In genomic region chr5:150780816-150781221, GRCh38 we compare ENCODE assay signal across 9 cellular contexts. TPM values are rescaled to one million over a fixed set of nuclear protein-coding genes. Genes with fewer than 3 reads are reported as not detected.
DNase-seq lines count a peak whose midpoint lies in the region; ATAC-seq and TF ChIP-seq lines count a peak whose summit lies in the region.
"Had no signal": no experiment of that assay in that cellular context is flagged by ENCODE, and none has a peak within 500 bp of the region (broad histone marks: within the 10 kb centered on the region; RNA-seq: fewer than 3 reads in every experiment).

No MANE protein-coding gene starts in this region.

- peak overlapping the region; percentile 89 for H3K27ac Mint-ChIP-seq in activated CD4-positive, alpha-beta memory T cell treated with anti-CD3 and anti-CD28 coated beads for 36 hours

- H3K36me3 ChIP-seq in SK-N-SH (replicated peaks in 1 of 2; ENCODE audit: control insufficient read depth in 1 of 2, insufficient read depth in 2 of 2, low read length in 1 of 2) (peaks cover 0 to 5% of the 10 kb centered on the region in 2 experiments), gastroesophageal sphincter (no peaks in the 10 kb centered on the region)

- H3K9me3 ChIP-seq in SK-N-SH (no peaks in the 10 kb centered on the region), gastroesophageal sphincter (no peaks in the 10 kb centered on the region)

- no peak for TF ChIP-seq POLR2A in gastroesophageal sphincter (IDR thresholded peaks at IDR 0.05)

- no peak for DNase-seq in SK-N-SH
- peak; percentile 42 for DNase-seq in activated CD4-positive, alpha-beta memory T cell treated with anti-CD3 and anti-CD28 coated beads for 36 hours
- DNase-seq in stromal cell of bone marrow (ENCODE audit: low read depth): peak; percentile 77
- no peak for DNase-seq in HK-2 (ENCODE audit: unreplicated experiment)
- DNase-seq in globus pallidus (ENCODE audit: low spot score): no peak
- DNase-seq: NK-92 treated with Interleukin-12 subunit alpha and Interleukin-12 subunit beta, amount 100 ng/mL, for 24 hours had no signal

- ATAC-seq in SK-N-SH treated with all-trans-retinoic acid at 6 μM for 48 hours (no peak), gastroesophageal sphincter (no peak), GM19455 (IDR thresholded peaks at IDR 0.05; ENCODE audit: unreplicated experiment) (no peak)

- peaks cover 4% of the 10 kb centered on the region for H3K9me3 Mint-ChIP-seq in activated CD4-positive, alpha-beta memory T cell treated with anti-CD3 and anti-CD28 coated beads for 36 hours

- peak overlapping the region in 1 of 2 experiments; percentile 85; a peak in 2 of 4 replicates for H3K4me3 ChIP-seq in SK-N-SH (ENCODE audit: low read depth in 2 of 2, low read length in 1 of 2)
- peak overlapping the region in 1 of 2 donors; percentile 75 for H3K4me3 ChIP-seq in gastroesophageal sphincter

- peak overlapping the region; percentile 41 for H3K9ac ChIP-seq in SK-N-SH

- peaks cover 65% of the 10 kb centered on the region for H3K79me2 ChIP-seq in SK-N-SH (ENCODE audit: insufficient read depth)

- H4K20me1 ChIP-seq in SK-N-SH (ENCODE audit: insufficient read depth): no peaks in the 10 kb centered on the region

- H3F3A ChIP-seq in SK-N-SH (replicated peaks; ENCODE audit: insufficient read depth): peaks cover 35% of the 10 kb centered on the region

- H3K4me3 Mint-ChIP-seq in activated CD4-positive, alpha-beta memory T cell treated with anti-CD3 and anti-CD28 coated beads for 36 hours: no peak overlapping the region

- H3K4me1 Mint-ChIP-seq in activated CD4-positive, alpha-beta memory T cell treated with anti-CD3 and anti-CD28 coated beads for 36 hours (ENCODE audit: low read depth): peaks cover 64% of the 10 kb centered on the region

- WGBS in SK-N-SH (ENCODE audit: low lambda C conversion rate): 81% methylated on average over 5 of the region's 5 CpGs
- WGBS in gastroesophageal sphincter (ENCODE audit: low coverage in 1 of 2), 2 donors: 71 to 84% methylated on average over 4 to 5 of the region's 5 CpGs

- H3K27ac ChIP-seq in SK-N-SH (ENCODE audit: low read depth in 2 of 2, low read length in 1 of 2) (peak overlapping the region in 1 of 2 experiments; percentile 85; a peak in 2 of 4 replicates), gastroesophageal sphincter (peak overlapping the region; percentile 92 to 96 (median 95))

- H3K36me3 Mint-ChIP-seq in activated CD4-positive, alpha-beta memory T cell treated with anti-CD3 and anti-CD28 coated beads for 36 hours: peaks cover 1% of the 10 kb centered on the region

- H2AFZ ChIP-seq in SK-N-SH (ENCODE audit: low read depth): no peak overlapping the region

- intact Hi-C loops in activated CD4-positive, alpha-beta memory T cell treated with anti-CD3 and anti-CD28 coated beads for 36 hours (cut with micrococcal nuclease): loop anchor here (1.0 to 10.0 kb wide), 6 partner anchors 9 to 474 kb away; partner anchors contain the start of gene GM2A

- no peak for TF ChIP-seq CTCF in SK-N-SH (IDR thresholded peaks at IDR 0.05)
- no peak for TF ChIP-seq CTCF in gastroesophageal sphincter (IDR thresholded peaks at IDR 0.05)

- H3K4me2 ChIP-seq in SK-N-SH: peak overlapping the region; percentile 86

- H3K27me3 Mint-ChIP-seq in activated CD4-positive, alpha-beta memory T cell treated with anti-CD3 and anti-CD28 coated beads for 36 hours: no peaks in the 10 kb centered on the region

- no peak for TF ChIP-seq RAD21 in SK-N-SH (IDR thresholded peaks at IDR 0.05; ENCODE audit: low read length)

- POLR2A ChIA-PET in SK-N-SH (lab: Yijun Ruan, JAX): no interaction called here
- POLR2A ChIA-PET in activated CD4-positive, alpha-beta memory T cell treated with anti-CD3 and anti-CD28 coated beads for 36 hours (lab: Charles Lee): interaction anchor here (1.2 kb wide), 1 partner anchor 80 kb away, joined by 3 read pairs; the partner anchor contains the start of gene RBM22

- H3K4me1 ChIP-seq in SK-N-SH (ENCODE audit: control insufficient read depth in 1 of 2, insufficient read depth in 2 of 2, low read depth in 1 of 2, low read length in 1 of 2) (peaks cover 16 to 57% of the 10 kb centered on the region in 2 experiments; a peak in 3 of 4 replicates), gastroesophageal sphincter (peaks cover 30 to 64% (median 42%) of the 10 kb centered on the region in 3 donors)

- no peaks in the 10 kb centered on the region for H3K27me3 ChIP-seq in SK-N-SH (ENCODE audit: insufficient read depth)
- no peaks in the 10 kb centered on the region for H3K27me3 ChIP-seq in gastroesophageal sphincter

- CTCF ChIA-PET in SK-N-SH (lab: Yijun Ruan, JAX): interaction anchor here (1.3 to 3.4 kb wide), 2 partner anchors 66 to 98 kb away, joined by 3 to 14 read pairs; partner anchors contain the start of gene IRGM
- CTCF ChIA-PET in activated CD4-positive, alpha-beta memory T cell treated with anti-CD3 and anti-CD28 coated beads for 36 hours (lab: Charles Lee): interaction anchor here (1.2 to 4.0 kb wide), 6 partner anchors 8 to 80 kb away, joined by 3 to 38 read pairs (median 24); partner anchors contain the start of genes IRGM and RBM22

- TF ChIP-seq EP300 in SK-N-SH (IDR thresholded peaks at IDR 0.05; ENCODE audit: borderline replicate concordance in 1 of 2, low read depth in 1 of 2, low read length in 1 of 2) (no peak), gastroesophageal sphincter (IDR thresholded peaks at IDR 0.05) (no peak)

- no peaks in the 10 kb centered on the region for H3K9me2 ChIP-seq in SK-N-SH

TF ChIP-seq in SK-N-SH, 30 proteins besides CTCF, POLR2A, EP300 and RAD21 (continues in another document):
- TF ChIP-seq JUND (IDR thresholded peaks at IDR 0.05): peak; percentile 28; the same call in 1 of the 2 replicates
- TF ChIP-seq TCF12 (IDR thresholded peaks at IDR 0.05): peak; percentile 12; the same call in 1 of the 2 replicates
- TF ChIP-seq GATA2 (CRISPR knock-in tag; IDR thresholded peaks at IDR 0.05): no peak
- TF ChIP-seq MXI1 (IDR thresholded peaks at IDR 0.05; ENCODE audit: low read depth, low read length): no peak
- no peak for TF ChIP-seq SIN3A (IDR thresholded peaks at IDR 0.05; ENCODE audit: borderline replicate concordance, low read depth, low read length)
- TF ChIP-seq CHD2 (IDR thresholded peaks at IDR 0.05; ENCODE audit: low read length, partially characterized antibody): no peak
- TF ChIP-seq FOSL2 (IDR thresholded peaks at IDR 0.05; ENCODE audit: borderline replicate concordance, low read depth): no peak
- no peak for TF ChIP-seq ZBTB33 (IDR thresholded peaks at IDR 0.05; ENCODE audit: borderline replicate concordance, low read depth)
- no peak for TF ChIP-seq SMC3 (IDR thresholded peaks at IDR 0.05; ENCODE audit: low read depth, low read length)

TF ChIP-seq in SK-N-SH treated with all-trans-retinoic acid at 6 μM for 48 hours, 23 proteins besides CTCF, POLR2A, EP300 and RAD21 (continues in another document):
- TF ChIP-seq CSDC2 (CRISPR knock-in tag; IDR thresholded peaks at IDR 0.05): no peak
- TF ChIP-seq SNAI2 (CRISPR knock-in tag; IDR thresholded peaks at IDR 0.05): no peak
- TF ChIP-seq ISL1 (CRISPR knock-in tag; IDR thresholded peaks at IDR 0.05): no peak
- TF ChIP-seq, protein P1, sequence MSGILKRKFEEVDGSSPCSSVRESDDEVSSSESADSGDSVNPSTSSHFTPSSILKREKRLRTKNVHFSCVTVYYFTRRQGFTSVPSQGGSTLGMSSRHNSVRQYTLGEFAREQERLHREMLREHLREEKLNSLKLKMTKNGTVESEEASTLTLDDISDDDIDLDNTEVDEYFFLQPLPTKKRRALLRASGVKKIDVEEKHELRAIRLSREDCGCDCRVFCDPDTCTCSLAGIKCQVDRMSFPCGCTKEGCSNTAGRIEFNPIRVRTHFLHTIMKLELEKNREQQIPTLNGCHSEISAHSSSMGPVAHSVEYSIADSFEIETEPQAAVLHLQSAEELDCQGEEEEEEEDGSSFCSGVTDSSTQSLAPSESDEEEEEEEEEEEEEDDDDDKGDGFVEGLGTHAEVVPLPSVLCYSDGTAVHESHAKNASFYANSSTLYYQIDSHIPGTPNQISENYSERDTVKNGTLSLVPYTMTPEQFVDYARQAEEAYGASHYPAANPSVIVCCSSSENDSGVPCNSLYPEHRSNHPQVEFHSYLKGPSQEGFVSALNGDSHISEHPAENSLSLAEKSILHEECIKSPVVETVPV (CRISPR knock-in tag; IDR thresholded peaks at IDR 0.05): no peak
- TF ChIP-seq ARNTL (CRISPR knock-in tag; IDR thresholded peaks at IDR 0.05; ENCODE audit: borderline replicate concordance, low read depth): no peak
- no peak for TF ChIP-seq TOX (CRISPR knock-in tag; IDR thresholded peaks at IDR 0.05; ENCODE audit: borderline replicate concordance)
- no peak for TF ChIP-seq ZNF565 (CRISPR knock-in tag; conservative IDR thresholded peaks at IDR 0.05; ENCODE audit: low read depth)
- TF ChIP-seq, protein P2, sequence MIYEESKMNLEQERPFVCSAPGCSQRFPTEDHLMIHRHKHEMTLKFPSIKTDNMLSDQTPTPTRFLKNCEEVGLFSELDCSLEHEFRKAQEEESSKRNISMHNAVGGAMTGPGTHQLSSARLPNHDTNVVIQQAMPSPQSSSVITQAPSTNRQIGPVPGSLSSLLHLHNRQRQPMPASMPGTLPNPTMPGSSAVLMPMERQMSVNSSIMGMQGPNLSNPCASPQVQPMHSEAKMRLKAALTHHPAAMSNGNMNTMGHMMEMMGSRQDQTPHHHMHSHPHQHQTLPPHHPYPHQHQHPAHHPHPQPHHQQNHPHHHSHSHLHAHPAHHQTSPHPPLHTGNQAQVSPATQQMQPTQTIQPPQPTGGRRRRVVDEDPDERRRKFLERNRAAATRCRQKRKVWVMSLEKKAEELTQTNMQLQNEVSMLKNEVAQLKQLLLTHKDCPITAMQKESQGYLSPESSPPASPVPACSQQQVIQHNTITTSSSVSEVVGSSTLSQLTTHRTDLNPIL (CRISPR knock-in tag; IDR thresholded peaks at IDR 0.05; ENCODE audit: low read depth): no peak
- TF ChIP-seq ZFP3 (CRISPR knock-in tag; IDR thresholded peaks at IDR 0.05): no peak
- no peak for TF ChIP-seq TCF4 (CRISPR knock-in tag; IDR thresholded peaks at IDR 0.05; ENCODE audit: borderline replicate concordance)

RNA-seq across cellular contexts. Expression of gene SMIM3, which starts 2.3 kb away (rescaled TPM):
- 39.9 and 44.8 TPM in 2 replicates for polyA plus RNA-seq in SK-N-SH (2012; rRNA removed)
- polyA plus RNA-seq in SK-N-SH (2012; cell fraction: cytosol; rRNA removed): 51.4 and 54.9 TPM in 2 replicates
- polyA plus RNA-seq in SK-N-SH (2012; cell fraction: nucleus; rRNA removed): 18.3 and 21.5 TPM in 2 replicates
- total RNA-seq in activated CD4-positive, alpha-beta memory T cell treated with anti-CD3 and anti-CD28 coated beads for 36 hours: 10 to 100 TPM; 22.4 to 22.8 TPM
- total RNA-seq in gastroesophageal sphincter: 10 to 100 TPM; 35.9 to 58.3 (median 47.9) TPM

RNA-seq across cellular contexts. Expression of gene DCTN4, which starts 22.0 kb away (rescaled TPM):
- 22.8 and 30.5 TPM in 2 replicates for polyA plus RNA-seq in SK-N-SH (2012; rRNA removed)
- polyA plus RNA-seq in SK-N-SH (2012; cell fraction: cytosol; rRNA removed): 27.9 and 28.4 TPM in 2 replicates
- 26.4 and 39.4 TPM in 2 replicates for polyA plus RNA-seq in SK-N-SH (2012; cell fraction: nucleus; rRNA removed)
- 10 to 100 TPM; 32.2 to 32.9 TPM for total RNA-seq in activated CD4-positive, alpha-beta memory T cell treated with anti-CD3 and anti-CD28 coated beads for 36 hours
- total RNA-seq in gastroesophageal sphincter: 10 to 100 TPM; 49.8 to 78.6 (median 55.2) TPM

Comparison
In these comparisons a context has a peak if more than half of its experiments do, and no peak if none do; other contexts are left out.
1. DNase-seq: peak in activated CD4-positive, alpha-beta memory T cell treated with anti-CD3 and anti-CD28 coated beads for 36 hours (single experiment) and stromal cell of bone marrow (single experiment); none in SK-N-SH (single experiment), HK-2 (single experiment) and globus pallidus (single experiment).